27 cellular contexts compared by ENCODE assay signal in the genomic region with DNA sequence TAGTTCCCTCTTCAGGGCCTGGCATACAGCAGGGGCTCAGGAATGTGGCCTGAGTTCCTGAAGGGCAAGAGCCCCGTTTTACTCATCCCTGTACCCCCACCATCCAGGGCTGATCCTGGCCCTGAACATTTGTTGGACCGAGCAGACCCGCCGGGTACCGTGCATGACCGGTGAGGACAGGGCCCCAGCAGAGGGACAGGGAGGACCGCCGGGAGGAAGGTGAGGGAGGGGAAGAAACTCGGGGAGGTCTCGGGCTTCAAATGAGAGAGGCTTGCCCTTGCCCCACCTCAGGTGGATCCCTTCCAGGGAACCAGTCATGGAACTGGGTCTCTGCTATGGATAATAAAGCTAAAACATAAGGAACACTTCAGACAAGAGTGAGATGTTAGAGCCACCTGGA.
"Had no signal": no experiment of that assay in that cellular context is flagged by ENCODE, and none has a peak within 500 bp of the region (broad histone marks: within the 10 kb centered on the region; RNA-seq: fewer than 3 reads in every experiment).

No MANE protein-coding gene starts in this region.

- H3K4me2 ChIP-seq: neural progenitor cell, smooth muscle cell had no signal

- H3K79me2 ChIP-seq: parathyroid adenoma had no signal

- ATAC-seq: natural killer cell; psoas muscle; right cardiac atrium; sciatic nerve; stimulated activated memory B cell treated with anti-CD40 and anti-IgM and Interleukin-4, amounts not matched to agents 10 μg/mL and 1 μg/mL and 100 μg/mL, for 72 hours; stimulated activated naive CD8-positive, alpha-beta T cell treated with anti-CD3 and anti-CD28 coated beads, Interleukin-15, amount 100 ng/mL, for 72 hours; stimulated activated naive CD8-positive, alpha-beta T cell treated with anti-CD3 and anti-CD28 coated beads, Interleukin-15, Interleukin-2, amounts not matched to agents 100 U/mL and 50 U/mL, for 24 hours; upper lobe of right lung had no signal

- H3K4me1 ChIP-seq: neural progenitor cell, parathyroid adenoma, psoas muscle, spleen, suprapubic skin, testis, tibial artery, transverse colon, upper lobe of right lung, uterus had no signal

- H3K9ac ChIP-seq: neural progenitor cell, parathyroid adenoma had no signal

- H3K27ac ChIP-seq: neural progenitor cell, ovary, parathyroid adenoma, psoas muscle, skin epidermis, spleen, suprapubic skin, testis, tibial artery, transverse colon, upper lobe of right lung, uterus had no signal

- H3K9me3 ChIP-seq: psoas muscle, spleen, suprapubic skin, testis, tibial artery, transverse colon, upper lobe of right lung, uterus had no signal

- DNase-seq: natural killer cell; occipital lobe; ovary; psoas muscle; right cardiac atrium; spleen; stimulated activated CD4-positive, alpha-beta T cell treated with anti-CD3 and anti-CD28 coated beads, Interleukin-12 subunit alpha, Interleukin-12 subunit beta, amount 100 ng/mL, for 4 hours; stimulated activated CD4-positive, alpha-beta T cell treated with anti-CD3 and anti-CD28 coated beads, Interleukin-1b, Interleukin-23, amount 100 ng/mL, for 48 hours; stimulated activated CD4-positive, alpha-beta T cell treated with anti-CD3 and anti-CD28 coated beads, Interleukin-4, amount 100 ng/mL, for 1 hour; stimulated activated CD4-positive, alpha-beta T cell treated with anti-CD3 and anti-CD28 coated beads, Interleukin-4, amount 100 ng/mL, for 4 hours; stimulated activated CD8-positive, alpha-beta memory T cell treated with anti-CD3 and anti-CD28 coated beads, Interleukin-4, amount 100 ng/mL, for 48 hours; stimulated activated naive CD4-positive, alpha-beta T cell; stimulated activated naive CD8-positive, alpha-beta T cell treated with anti-CD3 and anti-CD28 coated beads, Interleukin-15, amount 100 ng/mL, for 72 hours; stimulated activated naive CD8-positive, alpha-beta T cell treated with anti-CD3 and anti-CD28 coated beads, Interleukin-15, Interleukin-2, amounts not matched to agents 100 U/mL and 50 U/mL, for 24 hours; substantia nigra; testis; tibial artery; transverse colon; upper lobe of right lung; uterus had no signal

- H3K27me3 ChIP-seq: neural progenitor cell, ovary, testis, transverse colon, upper lobe of right lung, uterus had no signal

- H3K36me3 ChIP-seq: neural progenitor cell, ovary, spleen, suprapubic skin, tibial artery, transverse colon, upper lobe of right lung, uterus had no signal

- H3K4me3 ChIP-seq: neural progenitor cell, ovary, psoas muscle, skin epidermis, smooth muscle cell, spleen, suprapubic skin, testis, tibial artery, transverse colon, upper lobe of right lung, uterus had no signal

- H2AFZ ChIP-seq: neural progenitor cell, parathyroid adenoma had no signal
